10 cellular contexts compared by ENCODE assay signal in the genomic region with DNA sequence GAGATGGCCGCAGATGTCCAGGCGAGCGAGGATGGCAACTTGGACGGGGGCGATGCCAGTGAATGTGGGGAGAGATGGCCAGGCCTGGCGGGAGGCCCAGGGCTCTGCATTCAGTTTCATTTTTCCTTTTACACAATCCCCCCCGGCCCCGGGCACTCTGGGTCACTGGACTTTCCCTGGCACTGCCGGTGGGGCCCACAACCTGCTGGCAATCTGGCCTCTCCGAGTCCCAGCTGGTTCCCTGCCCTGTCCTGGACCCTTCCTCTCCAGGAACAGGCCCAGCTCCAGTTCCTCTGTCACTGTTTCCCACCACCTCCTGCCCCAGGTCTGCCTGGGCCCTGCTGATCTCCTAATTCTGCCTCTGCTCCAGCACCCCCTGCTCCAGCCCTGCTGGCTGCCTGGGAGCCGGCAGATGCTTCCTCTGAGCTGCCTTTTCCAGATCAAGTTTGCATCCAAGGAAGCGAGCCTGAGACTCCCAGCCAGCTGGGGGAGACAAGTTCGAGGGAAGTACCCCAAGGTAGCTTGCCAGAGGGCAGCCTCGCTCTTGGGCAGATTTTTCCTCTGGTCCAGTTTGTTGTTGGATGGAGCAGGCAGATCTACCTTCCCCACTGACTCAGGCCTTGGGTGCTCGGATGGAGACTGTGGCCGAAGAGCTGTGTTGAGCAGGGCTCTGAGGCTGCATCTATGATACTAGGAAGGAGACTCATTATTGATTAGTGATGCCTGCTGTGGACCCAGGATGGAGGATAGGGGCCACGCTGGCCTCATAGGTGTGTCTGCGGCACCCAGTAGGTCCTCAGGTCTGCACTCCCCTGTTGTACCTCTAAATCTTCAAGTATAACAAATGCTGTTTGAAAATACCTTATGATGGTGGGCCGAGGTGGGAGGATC.
A peak's percentile ranks its signal among the peaks of the same experiment; 100 is the strongest.
DNase-seq lines count a peak whose midpoint lies in the region; ATAC-seq and TF ChIP-seq lines count a peak whose summit lies in the region.
"Had no signal": no experiment of that assay in that cellular context is flagged by ENCODE, and none has a peak within 500 bp of the region (broad histone marks: within the 10 kb centered on the region; RNA-seq: fewer than 3 reads in every experiment).

No MANE protein-coding gene starts in this region.

- H3K27ac ChIP-seq in dorsolateral prefrontal cortex = peak overlapping the region in 38 of 59 donors; percentile 12 to 77 (median 47)
- H3K27ac ChIP-seq in neutrophil = peak overlapping the region; percentile 100
- H3K27ac ChIP-seq: SK-N-MC had no signal

- H3K36me3 ChIP-seq in neutrophil = peaks cover 16% of the 10 kb centered on the region

- TF ChIP-seq CTCF in AG09319 (IDR thresholded peaks at IDR 0.05; ENCODE audit: low read depth, low read length) (peak; percentile 3; the same call in 1 of the 2 replicates), dorsolateral prefrontal cortex (IDR thresholded peaks at IDR 0.05 in 54 of 56, conservative IDR thresholded peaks at IDR 0.05 in 2 of 56; ENCODE audit: low read depth in 1 of 56, partially characterized antibody in 56 of 56) (no peak), neutrophil (IDR thresholded peaks at IDR 0.05) (no peak)

- H3K27me3 ChIP-seq in dorsolateral prefrontal cortex (no peaks in the 10 kb centered on the region), neutrophil (no peaks in the 10 kb centered on the region)

- no peaks in the 10 kb centered on the region for H3K9me3 ChIP-seq in neutrophil

- ATAC-seq in HG03469 (IDR thresholded peaks at IDR 0.05; ENCODE audit: unreplicated experiment) = no peak

- intact Hi-C loops in dorsolateral prefrontal cortex (cut with DNase I) = no loop called here

- H3K4me3 ChIP-seq in dorsolateral prefrontal cortex = no peak overlapping the region
- peak overlapping the region; percentile 22 to 74 for H3K4me3 ChIP-seq in neutrophil (ENCODE audit: low read depth in 1 of 2, low read length in 1 of 2)
- H3K4me3 ChIP-seq: SK-N-MC had no signal

- H3K4me1 ChIP-seq in neutrophil (ENCODE audit: control insufficient read depth in 1 of 2, insufficient read depth in 1 of 2, low read depth in 1 of 2, low read length in 1 of 2) = peaks cover 98 to 100% of the 10 kb centered on the region in 2 experiments

- DNase-seq in AG09319 (ENCODE audit: extremely low read depth, low read depth) (no peak), NCI-H2171 treated with DMSO at 0.1 percent for 48 hours (lab: John Stamatoyannopoulos, UW) (peak; percentile 72), dorsolateral prefrontal cortex (peak in 1 of 10 donors; percentile 41), HPDE6-E6E7 (ENCODE audit: extremely low spot score) (no peak), NCI-H526 (lab: John Stamatoyannopoulos, UW) (no peak)
- DNase-seq in stimulated activated CD4-positive, alpha-beta T cell treated with anti-CD3 and anti-CD28 coated beads, Interleukin-4, amount 100 ng/mL, for 1 hour = no peak
- DNase-seq: NCI-H510A treated with DMSO at 0.1 percent for 48 hours had no signal

Comparison
In these comparisons a context has a peak if more than half of its experiments do, and no peak if none do; other contexts are left out.
1. H3K4me3 ChIP-seq: peak in neutrophil (2 of 2); none in dorsolateral prefrontal cortex (0 of 59).